Comparison of ENCODE assay signal across 31 cellular contexts in genomic region chr3:141390747-141391146, GRCh38. TPM values are rescaled to one million over a fixed set of nuclear protein-coding genes. Genes with fewer than 3 reads are reported as not detected.
DNase-seq lines count a peak whose midpoint lies in the region; ATAC-seq and TF ChIP-seq lines count a peak whose summit lies in the region.
"Had no signal": no experiment of that assay in that cellular context is flagged by ENCODE, and none has a peak within 500 bp of the region (broad histone marks: within the 10 kb centered on the region; RNA-seq: fewer than 3 reads in every experiment).

No MANE protein-coding gene starts in this region.

- no peak for DNase-seq in GM12865 (ENCODE audit: low read depth)
- no peak for DNase-seq in hepatocyte (ENCODE audit: low spot score)
- DNase-seq in SIG-M5 (lab: John Stamatoyannopoulos, UW), result no peak
- no peak for DNase-seq in PC-9
- DNase-seq: activated CD4-positive, alpha-beta T cell treated with anti-CD3 and anti-CD28 coated beads for 48 hours; activated naive CD4-positive, alpha-beta T cell treated with anti-CD3 and anti-CD28 coated beads for 36 hours; amygdala; C1 segment of cervical spinal cord; Caco-2; colonic mucosa; DMS79 treated with DMSO at 0.1 percent for 48 hours; effector memory CD8-positive, alpha-beta T cell; erythroblast; GF-D8; kidney; lower lobe of right lung; naive thymus-derived CD8-positive, alpha-beta T cell; NCI-H1092; NCI-H1694 treated with DMSO at 0.1 percent for 48 hours; NCI-H2171 treated with DMSO at 0.1 percent for 48 hours; NCI-H526 treated with DMSO at 0.1 percent for 48 hours; retina; stimulated activated CD4-positive, alpha-beta T cell treated with anti-CD3 and anti-CD28 coated beads, Interleukin-1b, Interleukin-23, amount 100 ng/mL, for 48 hours; stimulated activated CD8-positive, alpha-beta memory T cell treated with anti-CD3 and anti-CD28 coated beads, Interleukin-4, amount 100 ng/mL, for 48 hours; transverse colon had no signal

- H3K36me3 ChIP-seq in ACC112 (ENCODE audit: insufficient read depth, low read length), result peaks cover 33% of the 10 kb centered on the region
- no peaks in the 10 kb centered on the region for H3K36me3 ChIP-seq in SU-DHL-6 (ENCODE audit: low read length)
- H3K36me3 ChIP-seq in hepatocyte (replicated peaks; ENCODE audit: insufficient read depth, low read depth), result no peaks in the 10 kb centered on the region
- no peaks in the 10 kb centered on the region for H3K36me3 ChIP-seq in PC-9 (ENCODE audit: low read depth)
- H3K36me3 ChIP-seq: colonic mucosa, lower lobe of right lung, ovary, transverse colon had no signal

- no peak for ATAC-seq in HG02678 (IDR thresholded peaks at IDR 0.05; ENCODE audit: unreplicated experiment)
- no peak for ATAC-seq in HG03095 (IDR thresholded peaks at IDR 0.05; ENCODE audit: unreplicated experiment)
- ATAC-seq: effector memory CD8-positive, alpha-beta T cell; naive thymus-derived CD8-positive, alpha-beta T cell had no signal

- CTCF ChIA-PET in PC-9 (lab: Charles Lee), result no interaction called here

- WGBS in hepatocyte (ENCODE audit: low lambda C conversion rate, missing lambda C conversion rate), result 92% methylated on average over 5 of the region's 5 CpGs

- H3K27me3 ChIP-seq in ACC112 (ENCODE audit: insufficient read depth, low read length), result no peaks in the 10 kb centered on the region
- H3K27me3 ChIP-seq in SU-DHL-6 (ENCODE audit: low read length), result no peaks in the 10 kb centered on the region
- no peaks in the 10 kb centered on the region for H3K27me3 ChIP-seq in hepatocyte
- no peaks in the 10 kb centered on the region for H3K27me3 ChIP-seq in PC-9 (ENCODE audit: insufficient read depth, low read depth)
- H3K27me3 ChIP-seq: colonic mucosa, ovary, transverse colon had no signal

- POLR2A ChIA-PET in PC-9 (lab: Charles Lee; ENCODE audit: unreplicated experiment), result no interaction called here

- H3K9me3 ChIP-seq in SU-DHL-6 (ENCODE audit: insufficient read depth, low read length), result no peaks in the 10 kb centered on the region
- H3K9me3 ChIP-seq in hepatocyte (ENCODE audit: low read depth), result no peaks in the 10 kb centered on the region
- H3K9me3 ChIP-seq in PC-9 (ENCODE audit: insufficient read depth, low read depth), result no peaks in the 10 kb centered on the region
- H3K9me3 ChIP-seq: Caco-2, colonic mucosa, lower lobe of right lung, ovary, transverse colon had no signal

- intact Hi-C loops in PC-9 (cut with micrococcal nuclease; ENCODE audit: unreplicated experiment), result no loop called here

- peak overlapping the region; percentile 78 for H3K4me2 ChIP-seq in SU-DHL-6 (ENCODE audit: low read depth, low read length, poor library complexity, severe bottlenecking)
- no peak overlapping the region for H3K4me2 ChIP-seq in hepatocyte
- H3K4me2 ChIP-seq in PC-9, result no peak overlapping the region
- H3K4me2 ChIP-seq: smooth muscle cell had no signal

- peaks cover 58% of the 10 kb centered on the region for H3K4me1 ChIP-seq in ACC112 (ENCODE audit: control insufficient read depth, insufficient read depth, low read length, unreplicated experiment)
- H3K4me1 ChIP-seq in hepatocyte (ENCODE audit: insufficient read depth), result peaks cover 17% of the 10 kb centered on the region
- peaks cover 13% of the 10 kb centered on the region for H3K4me1 ChIP-seq in PC-9 (replicated peaks; ENCODE audit: insufficient read depth)

- BruUV-seq in PC-9 (replicated peaks; lab: Mats Ljungman, UMichigan), result no TSS peak

- no peak overlapping the region for H3K4me3 ChIP-seq in ACC112 (ENCODE audit: low read depth, low read length)
- H3K4me3 ChIP-seq in GM12865 (ENCODE audit: low read depth, low read length), result peak overlapping the region; percentile 81
- H3K4me3 ChIP-seq in SU-DHL-6 (ENCODE audit: insufficient read depth, low read length, poor library complexity, severe bottlenecking), result no peak overlapping the region
- H3K4me3 ChIP-seq in hepatocyte, result no peak overlapping the region
- H3K4me3 ChIP-seq in PC-9, result no peak overlapping the region
- H3K4me3 ChIP-seq: colonic mucosa, lower lobe of right lung, ovary, smooth muscle cell, transverse colon had no signal

- H3F3A ChIP-seq in SU-DHL-6 (ENCODE audit: insufficient read depth), result peaks cover 26% of the 10 kb centered on the region
- H3F3A ChIP-seq in PC-9 (ENCODE audit: insufficient read depth, low read depth), result peaks cover 7% of the 10 kb centered on the region

- TF ChIP-seq CTCF in GM12865 (IDR thresholded peaks at IDR 0.05; ENCODE audit: insufficient read depth, low read depth, low read length, missing control alignments), result no peak
- no peak for TF ChIP-seq CTCF in SU-DHL-6 (IDR thresholded peaks at IDR 0.05; ENCODE audit: insufficient read depth, low read length, poor library complexity, severe bottlenecking)
- no peak for TF ChIP-seq CTCF in hepatocyte (IDR thresholded peaks at IDR 0.05; ENCODE audit: poor library complexity)
- no peak for TF ChIP-seq CTCF in PC-9 (conservative IDR thresholded peaks at IDR 0.05)

- H3K79me2 ChIP-seq in ACC112 (ENCODE audit: control insufficient read depth, insufficient read depth, low read length, unreplicated experiment), result peaks cover 69% of the 10 kb centered on the region
- peaks cover 7% of the 10 kb centered on the region; the same call in 1 of the 2 replicates for H3K79me2 ChIP-seq in SU-DHL-6 (ENCODE audit: insufficient read depth, low read length)
- H3K79me2 ChIP-seq in hepatocyte, result no peaks in the 10 kb centered on the region
- no peaks in the 10 kb centered on the region for H3K79me2 ChIP-seq in PC-9 (ENCODE audit: low read depth)

- H4K20me1 ChIP-seq in SU-DHL-6 (ENCODE audit: low read depth, low read length) (no peaks in the 10 kb centered on the region), hepatocyte (ENCODE audit: insufficient read depth, poor library complexity, severe bottlenecking) (no peaks in the 10 kb centered on the region), PC-9 (ENCODE audit: insufficient read depth) (no peaks in the 10 kb centered on the region)

- H2AFZ ChIP-seq in ACC112 (ENCODE audit: low read length, unreplicated experiment), result no peak overlapping the region
- H2AFZ ChIP-seq in SU-DHL-6 (ENCODE audit: low read depth, low read length, severe bottlenecking), result no peak overlapping the region
- H2AFZ ChIP-seq in hepatocyte, result no peak overlapping the region
- H2AFZ ChIP-seq in PC-9, result no peak overlapping the region

- H3K27ac ChIP-seq in ACC112 (ENCODE audit: low read depth, low read length) (peak overlapping the region; percentile 96; the same call in 1 of the 2 replicates), SU-DHL-6 (ENCODE audit: low read depth, low read length) (no peak overlapping the region), hepatocyte (peak overlapping the region; percentile 71), PC-9 (no peak overlapping the region)
- H3K27ac ChIP-seq: colonic mucosa, lower lobe of right lung, transverse colon had no signal

- H3K9me2 ChIP-seq in SU-DHL-6 (replicated peaks; ENCODE audit: insufficient read depth, low read length), result no peaks in the 10 kb centered on the region
- no peaks in the 10 kb centered on the region for H3K9me2 ChIP-seq in hepatocyte (replicated peaks; ENCODE audit: insufficient read depth)
- 0 out of 2 replicates have a peak, but pooled peaks cover 4% of the 10 kb centered on the region for H3K9me2 ChIP-seq in PC-9 (ENCODE audit: insufficient read depth)

- H3K9ac ChIP-seq in SU-DHL-6 (ENCODE audit: low read length), result no peak overlapping the region

RNA-seq across cellular contexts. Expression of gene ZBTB38, which starts 22.4 kb away (rescaled TPM):
- total RNA-seq in hepatocyte (122 and 140 TPM in 2 replicates), PC-9 (2021) (18.5 and 21.8 TPM in 2 replicates)
- 31.6 and 32.7 TPM in 2 replicates for polyA plus RNA-seq in hepatocyte

Comparison
In these comparisons a context has a peak if more than half of its experiments do, and no peak if none do; other contexts are left out.
1. H3K27ac ChIP-seq: peak in ACC112 (single experiment) and hepatocyte (single experiment); none in SU-DHL-6 (single experiment) and PC-9 (single experiment).